Comparison of ENCODE assay signal across 10 cellular contexts in the genomic region with DNA sequence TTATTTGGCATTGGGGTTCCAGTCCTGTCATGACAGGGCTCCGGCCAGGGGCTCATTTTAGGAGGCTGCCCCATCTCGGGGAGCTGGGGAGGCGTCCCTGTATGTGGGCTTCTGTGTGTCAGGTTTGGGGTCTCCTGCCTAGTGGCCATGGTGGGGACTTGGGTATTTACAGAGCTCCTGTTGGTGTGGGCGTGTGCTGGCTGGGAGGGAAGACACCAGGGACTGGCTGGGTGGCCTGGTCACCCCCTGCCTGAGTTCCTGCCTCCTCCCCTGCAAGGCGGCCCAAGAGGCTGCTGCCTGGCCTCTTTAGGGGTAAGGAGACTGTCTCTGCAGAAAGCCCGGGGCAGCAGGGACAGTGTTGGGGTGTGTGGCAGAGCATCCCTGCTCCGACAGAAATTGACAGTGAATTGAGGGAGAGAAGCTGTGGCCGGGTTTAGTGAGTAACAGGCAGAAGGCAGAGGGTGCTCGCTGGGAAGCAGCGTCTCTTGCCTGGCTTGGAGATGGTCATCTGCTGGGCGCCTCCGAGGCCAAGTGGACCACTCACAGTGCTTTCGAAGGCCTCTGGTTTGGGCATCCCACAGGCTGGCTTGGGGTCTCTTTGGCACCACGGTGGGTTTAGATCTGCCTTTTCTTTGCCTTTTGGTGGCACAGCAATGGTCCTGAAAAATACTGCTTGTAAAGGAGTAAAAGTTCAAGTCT. TPM values are rescaled to one million over a fixed set of nuclear protein-coding genes. Genes with fewer than 3 reads are reported as not detected.
DNase-seq lines count a peak whose midpoint lies in the region; ATAC-seq, FAIRE-seq and TF ChIP-seq lines count a peak whose summit lies in the region.
"Had no signal": no experiment of that assay in that cellular context is flagged by ENCODE, and none has a peak within 500 bp of the region (broad histone marks: within the 10 kb centered on the region; RNA-seq: fewer than 3 reads in every experiment).

No MANE protein-coding gene starts in this region.

- peaks cover 21% of the 10 kb centered on the region for H3K4me1 Mint-ChIP-seq in T-helper 17 cell

- H3K27me3 Mint-ChIP-seq in T-helper 17 cell: no peaks in the 10 kb centered on the region

- H3K9me3 ChIP-seq in T-helper 17 cell (ENCODE audit: control insufficient read depth, low read length, poor library complexity, severe bottlenecking): no peaks in the 10 kb centered on the region
- H3K9me3 ChIP-seq in muscle layer of duodenum (ENCODE audit: control insufficient read depth in 1 of 2, low read length in 2 of 2): no peaks in the 10 kb centered on the region
- H3K9me3 ChIP-seq in thymus (ENCODE audit: control insufficient read depth): no peaks in the 10 kb centered on the region

- ATAC-seq in T-helper 17 cell: no peak
- ATAC-seq in HG03460 (IDR thresholded peaks at IDR 0.05; ENCODE audit: unreplicated experiment): no peak
- ATAC-seq in HG03108 (IDR thresholded peaks at IDR 0.05; ENCODE audit: unreplicated experiment): no peak
- ATAC-seq: activated CD8-positive, alpha-beta memory T cell treated with anti-CD3 and anti-CD28 coated beads, Interleukin-2, amount 10 ng/mL, durations not matched to agents 7 days and 5 days had no signal

- H3K4me3 ChIP-seq in muscle layer of duodenum (ENCODE audit: low read depth in 1 of 2, low read length in 2 of 2) (no peak overlapping the region), thymus (ENCODE audit: low read length) (no peak overlapping the region)

- no peak for DNase-seq in T-helper 17 cell
- no peak for DNase-seq in erythroblast (lab: John Stamatoyannopoulos, UW)
- no peak for DNase-seq in HTR-8/SVneo (ENCODE audit: insufficient read length, low spot score)
- DNase-seq: activated CD8-positive, alpha-beta memory T cell treated with anti-CD3 and anti-CD28 coated beads, Interleukin-2, amount 10 ng/mL, durations not matched to agents 7 days and 5 days; brain microvascular endothelial cell; DMS79 had no signal

- peak; percentile 54 for TF ChIP-seq POLR2A in erythroblast (IDR thresholded peaks at IDR 0.05; ENCODE audit: low read length)

- H3K27me3 ChIP-seq in muscle layer of duodenum (ENCODE audit: low read depth, low read length) (no peaks in the 10 kb centered on the region), thymus (ENCODE audit: control insufficient read depth, insufficient read depth) (no peaks in the 10 kb centered on the region)
- H3K27me3 ChIP-seq: brain microvascular endothelial cell had no signal

- WGBS in thymus: 96% methylated on average over 14 of the region's 14 CpGs

- peaks cover 2% of the 10 kb centered on the region for H3K36me3 Mint-ChIP-seq in T-helper 17 cell (ENCODE audit: low read depth)
- H3K36me3 Mint-ChIP-seq: activated CD8-positive, alpha-beta memory T cell treated with anti-CD3 and anti-CD28 coated beads, Interleukin-2, amount 10 ng/mL, durations not matched to agents 7 days and 5 days had no signal

- H3K27ac Mint-ChIP-seq in T-helper 17 cell: peak overlapping the region; percentile 69

- H3K4me3 Mint-ChIP-seq in T-helper 17 cell: peak overlapping the region; percentile 94
- H3K4me3 Mint-ChIP-seq: activated CD8-positive, alpha-beta memory T cell treated with anti-CD3 and anti-CD28 coated beads, Interleukin-2, amount 10 ng/mL, durations not matched to agents 7 days and 5 days had no signal

- H3K4me1 ChIP-seq in muscle layer of duodenum (ENCODE audit: control insufficient read depth in 1 of 2, insufficient read depth in 2 of 2, low read length in 2 of 2): peaks cover 35 to 38% of the 10 kb centered on the region in 2 donors
- H3K4me1 ChIP-seq in thymus (ENCODE audit: control insufficient read depth, insufficient read depth, low read length): peaks cover 28% of the 10 kb centered on the region

- H3K36me3 ChIP-seq in muscle layer of duodenum (ENCODE audit: control insufficient read depth in 1 of 2, insufficient read depth in 2 of 2, low read length in 2 of 2) (no peaks in the 10 kb centered on the region), thymus (ENCODE audit: control insufficient read depth, insufficient read depth) (no peaks in the 10 kb centered on the region)
- H3K36me3 ChIP-seq: brain microvascular endothelial cell had no signal

- H3K27ac ChIP-seq in muscle layer of duodenum (ENCODE audit: low read length) (peak overlapping the region; percentile 31), thymus (ENCODE audit: low read depth) (peak overlapping the region; percentile 15)
- H3K27ac ChIP-seq: brain microvascular endothelial cell had no signal

- FAIRE-seq in HTR-8/SVneo (lab: Jason Lieb, UNC): no peak

RNA-seq across cellular contexts. Expression of gene GRAMD4, which starts 40.3 kb away (rescaled TPM):
- total RNA-seq in T-helper 17 cell: 10 to 100 TPM; 14.2 to 14.5 TPM
- 34.4 TPM for polyA plus RNA-seq in thymus

RNA-seq across cellular contexts. Expression of gene CELSR1, which starts 42.5 kb away (rescaled TPM):
- total RNA-seq in T-helper 17 cell: 1 to 10 TPM; 3.0 to 6.0 TPM
- 9.4 TPM for polyA plus RNA-seq in thymus
